Comparison of ENCODE assay signal across 9 cellular contexts in the genomic region with DNA sequence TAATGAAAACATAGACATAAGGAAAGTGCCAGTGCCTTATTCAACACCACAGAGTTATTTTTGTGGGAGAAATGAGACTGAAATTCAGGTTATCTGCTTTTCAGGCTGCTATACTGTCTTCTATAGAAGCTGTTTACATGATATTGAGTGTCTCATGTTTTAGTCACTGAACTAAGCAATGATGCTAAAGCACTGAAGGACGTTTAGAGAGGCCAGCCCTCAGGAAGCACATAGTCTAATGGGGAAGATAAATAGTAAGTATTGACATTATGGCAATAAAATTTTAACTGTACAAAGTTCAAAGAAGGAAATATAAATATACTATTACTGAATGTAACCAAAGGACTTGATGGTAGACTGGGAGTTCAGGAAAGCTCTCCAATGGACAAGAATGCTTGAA.
"Had no signal": no experiment of that assay in that cellular context is flagged by ENCODE, and none has a peak within 500 bp of the region (broad histone marks: within the 10 kb centered on the region; RNA-seq: fewer than 3 reads in every experiment).

No MANE protein-coding gene starts in this region.

- FAIRE-seq: K562 had no signal

- DNase-seq: GM23248, GOT3, H7, HFFc6, IMR-90 had no signal

- H3K27ac ChIP-seq: GM23248, HL-60 had no signal

- ATAC-seq: HCT116, K562 had no signal

- H3K4me3 ChIP-seq: GM23248, HAP-1, K562 had no signal

- H3K9me3 ChIP-seq: HAP-1 had no signal

- H2AFZ ChIP-seq: GM23248 had no signal

- H3K9ac ChIP-seq: GM23248 had no signal

- H3K4me1 ChIP-seq: HAP-1 had no signal

- H3K36me3 ChIP-seq: HAP-1 had no signal
